1 cellular context compared by ENCODE assay signal in the genomic region with DNA sequence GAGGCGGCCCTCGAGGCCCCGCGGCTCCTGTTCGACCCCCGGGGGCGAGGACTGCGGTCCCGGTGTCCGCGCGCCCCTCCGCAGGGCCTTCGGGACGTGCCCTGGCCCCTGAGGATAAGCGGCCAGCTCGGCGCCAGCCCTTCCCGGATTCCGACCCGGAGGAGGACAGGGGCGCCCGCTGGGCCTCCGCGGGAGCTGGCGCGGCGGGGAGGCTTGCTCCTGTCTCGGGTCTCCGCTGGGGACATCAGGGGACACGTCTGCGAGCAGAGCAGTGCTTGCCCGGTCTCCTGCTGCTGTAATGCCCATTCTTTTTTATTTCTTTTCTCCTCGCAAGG.
TF ChIP-seq lines count a peak whose summit lies in the region.

No MANE protein-coding gene starts in this region.

TF ChIP-seq in HepG2, 621 proteins besides CTCF, POLR2A, EP300 and RAD21 (continued from another document and continues in another):
- TF ChIP-seq NR2C2 (CRISPR knock-in tag; IDR thresholded peaks at IDR 0.05; ENCODE audit: borderline replicate concordance) (no peak), ELF3 (CRISPR knock-in tag; IDR thresholded peaks at IDR 0.05) (no peak), ZSCAN20 (CRISPR knock-in tag; IDR thresholded peaks at IDR 0.05; ENCODE audit: borderline replicate concordance) (no peak), ZFP62 (CRISPR knock-in tag; IDR thresholded peaks at IDR 0.05) (no peak), FOXA3 (CRISPR knock-in tag; IDR thresholded peaks at IDR 0.05) (no peak), PHF8 (CRISPR knock-in tag; IDR thresholded peaks at IDR 0.05) (peak; percentile 55; the same call in 1 of the 2 replicates), ZNF616 (CRISPR knock-in tag; IDR thresholded peaks at IDR 0.05; ENCODE audit: low read depth) (no peak), PRPF4 (IDR thresholded peaks at IDR 0.05; ENCODE audit: low read depth, low read length, poor library complexity, severe bottlenecking) (no peak), NAIF1 (CRISPR knock-in tag; IDR thresholded peaks at IDR 0.05; ENCODE audit: borderline replicate concordance) (no peak), ZFX (CRISPR knock-in tag; IDR thresholded peaks at IDR 0.05; ENCODE audit: low read depth) (peak; percentile 77), NFYC (CRISPR knock-in tag; IDR thresholded peaks at IDR 0.05) (no peak), ZNF333 (CRISPR knock-in tag; IDR thresholded peaks at IDR 0.05; ENCODE audit: borderline replicate concordance) (0 out of 2 replicates have a peak, but pooled peaks have one; percentile 12), ZNF30 (CRISPR knock-in tag; IDR thresholded peaks at IDR 0.05) (no peak), SNRNP70 (IDR thresholded peaks at IDR 0.05; ENCODE audit: low read depth, low read length) (no peak), ZFY (CRISPR knock-in tag; IDR thresholded peaks at IDR 0.05) (peak; percentile 70), NONO (IDR thresholded peaks at IDR 0.05) (no peak), NONO (CRISPR knock-in tag; conservative IDR thresholded peaks at IDR 0.05) (no peak), ZNF121 (CRISPR knock-in tag; IDR thresholded peaks at IDR 0.05) (no peak), POLR2AphosphoS2 (IDR thresholded peaks at IDR 0.05; ENCODE audit: low read depth, low read length) (no peak), PLRG1 (conservative IDR thresholded peaks at IDR 0.05) (no peak)
- TF ChIP-seq, protein P1, sequence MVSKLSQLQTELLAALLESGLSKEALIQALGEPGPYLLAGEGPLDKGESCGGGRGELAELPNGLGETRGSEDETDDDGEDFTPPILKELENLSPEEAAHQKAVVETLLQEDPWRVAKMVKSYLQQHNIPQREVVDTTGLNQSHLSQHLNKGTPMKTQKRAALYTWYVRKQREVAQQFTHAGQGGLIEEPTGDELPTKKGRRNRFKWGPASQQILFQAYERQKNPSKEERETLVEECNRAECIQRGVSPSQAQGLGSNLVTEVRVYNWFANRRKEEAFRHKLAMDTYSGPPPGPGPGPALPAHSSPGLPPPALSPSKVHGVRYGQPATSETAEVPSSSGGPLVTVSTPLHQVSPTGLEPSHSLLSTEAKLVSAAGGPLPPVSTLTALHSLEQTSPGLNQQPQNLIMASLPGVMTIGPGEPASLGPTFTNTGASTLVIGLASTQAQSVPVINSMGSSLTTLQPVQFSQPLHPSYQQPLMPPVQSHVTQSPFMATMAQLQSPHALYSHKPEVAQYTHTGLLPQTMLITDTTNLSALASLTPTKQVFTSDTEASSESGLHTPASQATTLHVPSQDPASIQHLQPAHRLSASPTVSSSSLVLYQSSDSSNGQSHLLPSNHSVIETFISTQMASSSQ (IDR thresholded peaks at IDR 0.05; ENCODE audit: low read depth): no peak
- TF ChIP-seq, protein P1 (CRISPR knock-in tag; IDR thresholded peaks at IDR 0.05; ENCODE audit: borderline replicate concordance): no peak
- TF ChIP-seq, protein P2, sequence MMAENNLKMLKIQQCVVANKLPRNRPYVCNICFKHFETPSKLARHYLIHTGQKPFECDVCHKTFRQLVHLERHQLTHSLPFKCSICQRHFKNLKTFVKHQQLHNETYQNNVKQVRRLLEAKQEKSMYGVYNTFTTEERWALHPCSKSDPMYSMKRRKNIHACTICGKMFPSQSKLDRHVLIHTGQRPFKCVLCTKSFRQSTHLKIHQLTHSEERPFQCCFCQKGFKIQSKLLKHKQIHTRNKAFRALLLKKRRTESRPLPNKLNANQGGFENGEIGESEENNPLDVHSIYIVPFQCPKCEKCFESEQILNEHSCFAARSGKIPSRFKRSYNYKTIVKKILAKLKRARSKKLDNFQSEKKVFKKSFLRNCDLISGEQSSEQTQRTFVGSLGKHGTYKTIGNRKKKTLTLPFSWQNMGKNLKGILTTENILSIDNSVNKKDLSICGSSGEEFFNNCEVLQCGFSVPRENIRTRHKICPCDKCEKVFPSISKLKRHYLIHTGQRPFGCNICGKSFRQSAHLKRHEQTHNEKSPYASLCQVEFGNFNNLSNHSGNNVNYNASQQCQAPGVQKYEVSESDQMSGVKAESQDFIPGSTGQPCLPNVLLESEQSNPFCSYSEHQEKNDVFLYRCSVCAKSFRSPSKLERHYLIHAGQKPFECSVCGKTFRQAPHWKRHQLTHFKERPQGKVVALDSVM (CRISPR knock-in tag; IDR thresholded peaks at IDR 0.05): peak; percentile 77
- TF ChIP-seq, protein P3, sequence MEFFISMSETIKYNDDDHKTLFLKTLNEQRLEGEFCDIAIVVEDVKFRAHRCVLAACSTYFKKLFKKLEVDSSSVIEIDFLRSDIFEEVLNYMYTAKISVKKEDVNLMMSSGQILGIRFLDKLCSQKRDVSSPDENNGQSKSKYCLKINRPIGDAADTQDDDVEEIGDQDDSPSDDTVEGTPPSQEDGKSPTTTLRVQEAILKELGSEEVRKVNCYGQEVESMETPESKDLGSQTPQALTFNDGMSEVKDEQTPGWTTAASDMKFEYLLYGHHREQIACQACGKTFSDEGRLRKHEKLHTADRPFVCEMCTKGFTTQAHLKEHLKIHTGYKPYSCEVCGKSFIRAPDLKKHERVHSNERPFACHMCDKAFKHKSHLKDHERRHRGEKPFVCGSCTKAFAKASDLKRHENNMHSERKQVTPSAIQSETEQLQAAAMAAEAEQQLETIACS (CRISPR knock-in tag; IDR thresholded peaks at IDR 0.05): no peak
- TF ChIP-seq, protein P4, sequence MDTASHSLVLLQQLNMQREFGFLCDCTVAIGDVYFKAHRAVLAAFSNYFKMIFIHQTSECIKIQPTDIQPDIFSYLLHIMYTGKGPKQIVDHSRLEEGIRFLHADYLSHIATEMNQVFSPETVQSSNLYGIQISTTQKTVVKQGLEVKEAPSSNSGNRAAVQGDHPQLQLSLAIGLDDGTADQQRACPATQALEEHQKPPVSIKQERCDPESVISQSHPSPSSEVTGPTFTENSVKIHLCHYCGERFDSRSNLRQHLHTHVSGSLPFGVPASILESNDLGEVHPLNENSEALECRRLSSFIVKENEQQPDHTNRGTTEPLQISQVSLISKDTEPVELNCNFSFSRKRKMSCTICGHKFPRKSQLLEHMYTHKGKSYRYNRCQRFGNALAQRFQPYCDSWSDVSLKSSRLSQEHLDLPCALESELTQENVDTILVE (CRISPR knock-in tag; IDR thresholded peaks at IDR 0.05): no peak
- TF ChIP-seq, protein P5, sequence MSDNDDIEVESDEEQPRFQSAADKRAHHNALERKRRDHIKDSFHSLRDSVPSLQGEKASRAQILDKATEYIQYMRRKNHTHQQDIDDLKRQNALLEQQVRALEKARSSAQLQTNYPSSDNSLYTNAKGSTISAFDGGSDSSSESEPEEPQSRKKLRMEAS (IDR thresholded peaks at IDR 0.05): 0 out of 2 replicates have a peak, but pooled peaks have one; percentile 56
- TF ChIP-seq, protein P6, sequence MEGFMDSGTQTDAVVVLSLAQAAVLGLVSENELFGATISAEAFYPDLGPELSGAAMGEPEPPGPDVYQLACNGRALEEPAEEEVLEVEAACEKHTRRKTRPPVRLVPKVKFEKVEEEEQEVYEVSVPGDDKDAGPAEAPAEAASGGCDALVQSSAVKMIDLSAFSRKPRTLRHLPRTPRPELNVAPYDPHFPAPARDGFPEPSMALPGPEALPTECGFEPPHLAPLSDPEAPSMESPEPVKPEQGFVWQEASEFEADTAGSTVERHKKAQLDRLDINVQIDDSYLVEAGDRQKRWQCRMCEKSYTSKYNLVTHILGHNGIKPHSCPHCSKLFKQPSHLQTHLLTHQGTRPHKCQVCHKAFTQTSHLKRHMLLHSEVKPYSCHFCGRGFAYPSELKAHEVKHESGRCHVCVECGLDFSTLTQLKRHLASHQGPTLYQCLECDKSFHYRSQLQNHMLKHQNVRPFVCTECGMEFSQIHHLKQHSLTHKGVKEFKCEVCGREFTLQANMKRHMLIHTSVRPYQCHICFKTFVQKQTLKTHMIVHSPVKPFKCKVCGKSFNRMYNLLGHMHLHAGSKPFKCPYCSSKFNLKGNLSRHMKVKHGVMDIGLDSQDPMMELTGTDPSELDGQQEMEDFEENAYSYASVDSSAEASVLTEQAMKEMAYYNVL (CRISPR knock-in tag; IDR thresholded peaks at IDR 0.05; ENCODE audit: borderline replicate concordance): 0 out of 2 replicates have a peak, but pooled peaks have one; percentile 22
- TF ChIP-seq, protein P7, sequence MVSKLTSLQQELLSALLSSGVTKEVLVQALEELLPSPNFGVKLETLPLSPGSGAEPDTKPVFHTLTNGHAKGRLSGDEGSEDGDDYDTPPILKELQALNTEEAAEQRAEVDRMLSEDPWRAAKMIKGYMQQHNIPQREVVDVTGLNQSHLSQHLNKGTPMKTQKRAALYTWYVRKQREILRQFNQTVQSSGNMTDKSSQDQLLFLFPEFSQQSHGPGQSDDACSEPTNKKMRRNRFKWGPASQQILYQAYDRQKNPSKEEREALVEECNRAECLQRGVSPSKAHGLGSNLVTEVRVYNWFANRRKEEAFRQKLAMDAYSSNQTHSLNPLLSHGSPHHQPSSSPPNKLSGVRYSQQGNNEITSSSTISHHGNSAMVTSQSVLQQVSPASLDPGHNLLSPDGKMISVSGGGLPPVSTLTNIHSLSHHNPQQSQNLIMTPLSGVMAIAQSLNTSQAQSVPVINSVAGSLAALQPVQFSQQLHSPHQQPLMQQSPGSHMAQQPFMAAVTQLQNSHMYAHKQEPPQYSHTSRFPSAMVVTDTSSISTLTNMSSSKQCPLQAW (CRISPR knock-in tag; IDR thresholded peaks at IDR 0.05): no peak
- TF ChIP-seq, protein P8, sequence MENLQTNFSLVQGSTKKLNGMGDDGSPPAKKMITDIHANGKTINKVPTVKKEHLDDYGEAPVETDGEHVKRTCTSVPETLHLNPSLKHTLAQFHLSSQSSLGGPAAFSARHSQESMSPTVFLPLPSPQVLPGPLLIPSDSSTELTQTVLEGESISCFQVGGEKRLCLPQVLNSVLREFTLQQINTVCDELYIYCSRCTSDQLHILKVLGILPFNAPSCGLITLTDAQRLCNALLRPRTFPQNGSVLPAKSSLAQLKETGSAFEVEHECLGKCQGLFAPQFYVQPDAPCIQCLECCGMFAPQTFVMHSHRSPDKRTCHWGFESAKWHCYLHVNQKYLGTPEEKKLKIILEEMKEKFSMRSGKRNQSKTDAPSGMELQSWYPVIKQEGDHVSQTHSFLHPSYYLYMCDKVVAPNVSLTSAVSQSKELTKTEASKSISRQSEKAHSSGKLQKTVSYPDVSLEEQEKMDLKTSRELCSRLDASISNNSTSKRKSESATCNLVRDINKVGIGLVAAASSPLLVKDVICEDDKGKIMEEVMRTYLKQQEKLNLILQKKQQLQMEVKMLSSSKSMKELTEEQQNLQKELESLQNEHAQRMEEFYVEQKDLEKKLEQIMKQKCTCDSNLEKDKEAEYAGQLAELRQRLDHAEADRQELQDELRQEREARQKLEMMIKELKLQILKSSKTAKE (CRISPR knock-in tag; IDR thresholded peaks at IDR 0.05; ENCODE audit: borderline replicate concordance): no peak
- TF ChIP-seq, protein P9, sequence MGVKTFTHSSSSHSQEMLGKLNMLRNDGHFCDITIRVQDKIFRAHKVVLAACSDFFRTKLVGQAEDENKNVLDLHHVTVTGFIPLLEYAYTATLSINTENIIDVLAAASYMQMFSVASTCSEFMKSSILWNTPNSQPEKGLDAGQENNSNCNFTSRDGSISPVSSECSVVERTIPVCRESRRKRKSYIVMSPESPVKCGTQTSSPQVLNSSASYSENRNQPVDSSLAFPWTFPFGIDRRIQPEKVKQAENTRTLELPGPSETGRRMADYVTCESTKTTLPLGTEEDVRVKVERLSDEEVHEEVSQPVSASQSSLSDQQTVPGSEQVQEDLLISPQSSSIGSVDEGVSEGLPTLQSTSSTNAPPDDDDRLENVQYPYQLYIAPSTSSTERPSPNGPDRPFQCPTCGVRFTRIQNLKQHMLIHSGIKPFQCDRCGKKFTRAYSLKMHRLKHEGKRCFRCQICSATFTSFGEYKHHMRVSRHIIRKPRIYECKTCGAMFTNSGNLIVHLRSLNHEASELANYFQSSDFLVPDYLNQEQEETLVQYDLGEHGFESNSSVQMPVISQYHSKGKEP (CRISPR knock-in tag; IDR thresholded peaks at IDR 0.05): no peak
- TF ChIP-seq, protein P10, sequence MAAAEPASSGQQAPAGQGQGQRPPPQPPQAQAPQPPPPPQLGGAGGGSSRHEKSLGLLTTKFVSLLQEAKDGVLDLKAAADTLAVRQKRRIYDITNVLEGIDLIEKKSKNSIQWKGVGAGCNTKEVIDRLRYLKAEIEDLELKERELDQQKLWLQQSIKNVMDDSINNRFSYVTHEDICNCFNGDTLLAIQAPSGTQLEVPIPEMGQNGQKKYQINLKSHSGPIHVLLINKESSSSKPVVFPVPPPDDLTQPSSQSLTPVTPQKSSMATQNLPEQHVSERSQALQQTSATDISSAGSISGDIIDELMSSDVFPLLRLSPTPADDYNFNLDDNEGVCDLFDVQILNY (CRISPR knock-in tag; conservative IDR thresholded peaks at IDR 0.05): no peak
- TF ChIP-seq, protein P11, sequence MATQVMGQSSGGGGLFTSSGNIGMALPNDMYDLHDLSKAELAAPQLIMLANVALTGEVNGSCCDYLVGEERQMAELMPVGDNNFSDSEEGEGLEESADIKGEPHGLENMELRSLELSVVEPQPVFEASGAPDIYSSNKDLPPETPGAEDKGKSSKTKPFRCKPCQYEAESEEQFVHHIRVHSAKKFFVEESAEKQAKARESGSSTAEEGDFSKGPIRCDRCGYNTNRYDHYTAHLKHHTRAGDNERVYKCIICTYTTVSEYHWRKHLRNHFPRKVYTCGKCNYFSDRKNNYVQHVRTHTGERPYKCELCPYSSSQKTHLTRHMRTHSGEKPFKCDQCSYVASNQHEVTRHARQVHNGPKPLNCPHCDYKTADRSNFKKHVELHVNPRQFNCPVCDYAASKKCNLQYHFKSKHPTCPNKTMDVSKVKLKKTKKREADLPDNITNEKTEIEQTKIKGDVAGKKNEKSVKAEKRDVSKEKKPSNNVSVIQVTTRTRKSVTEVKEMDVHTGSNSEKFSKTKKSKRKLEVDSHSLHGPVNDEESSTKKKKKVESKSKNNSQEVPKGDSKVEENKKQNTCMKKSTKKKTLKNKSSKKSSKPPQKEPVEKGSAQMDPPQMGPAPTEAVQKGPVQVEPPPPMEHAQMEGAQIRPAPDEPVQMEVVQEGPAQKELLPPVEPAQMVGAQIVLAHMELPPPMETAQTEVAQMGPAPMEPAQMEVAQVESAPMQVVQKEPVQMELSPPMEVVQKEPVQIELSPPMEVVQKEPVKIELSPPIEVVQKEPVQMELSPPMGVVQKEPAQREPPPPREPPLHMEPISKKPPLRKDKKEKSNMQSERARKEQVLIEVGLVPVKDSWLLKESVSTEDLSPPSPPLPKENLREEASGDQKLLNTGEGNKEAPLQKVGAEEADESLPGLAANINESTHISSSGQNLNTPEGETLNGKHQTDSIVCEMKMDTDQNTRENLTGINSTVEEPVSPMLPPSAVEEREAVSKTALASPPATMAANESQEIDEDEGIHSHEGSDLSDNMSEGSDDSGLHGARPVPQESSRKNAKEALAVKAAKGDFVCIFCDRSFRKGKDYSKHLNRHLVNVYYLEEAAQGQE (IDR thresholded peaks at IDR 0.05; ENCODE audit: borderline replicate concordance in 1 of 2, low read depth in 1 of 2, low read length in 2 of 2): no peak
